In the genomic region with DNA sequence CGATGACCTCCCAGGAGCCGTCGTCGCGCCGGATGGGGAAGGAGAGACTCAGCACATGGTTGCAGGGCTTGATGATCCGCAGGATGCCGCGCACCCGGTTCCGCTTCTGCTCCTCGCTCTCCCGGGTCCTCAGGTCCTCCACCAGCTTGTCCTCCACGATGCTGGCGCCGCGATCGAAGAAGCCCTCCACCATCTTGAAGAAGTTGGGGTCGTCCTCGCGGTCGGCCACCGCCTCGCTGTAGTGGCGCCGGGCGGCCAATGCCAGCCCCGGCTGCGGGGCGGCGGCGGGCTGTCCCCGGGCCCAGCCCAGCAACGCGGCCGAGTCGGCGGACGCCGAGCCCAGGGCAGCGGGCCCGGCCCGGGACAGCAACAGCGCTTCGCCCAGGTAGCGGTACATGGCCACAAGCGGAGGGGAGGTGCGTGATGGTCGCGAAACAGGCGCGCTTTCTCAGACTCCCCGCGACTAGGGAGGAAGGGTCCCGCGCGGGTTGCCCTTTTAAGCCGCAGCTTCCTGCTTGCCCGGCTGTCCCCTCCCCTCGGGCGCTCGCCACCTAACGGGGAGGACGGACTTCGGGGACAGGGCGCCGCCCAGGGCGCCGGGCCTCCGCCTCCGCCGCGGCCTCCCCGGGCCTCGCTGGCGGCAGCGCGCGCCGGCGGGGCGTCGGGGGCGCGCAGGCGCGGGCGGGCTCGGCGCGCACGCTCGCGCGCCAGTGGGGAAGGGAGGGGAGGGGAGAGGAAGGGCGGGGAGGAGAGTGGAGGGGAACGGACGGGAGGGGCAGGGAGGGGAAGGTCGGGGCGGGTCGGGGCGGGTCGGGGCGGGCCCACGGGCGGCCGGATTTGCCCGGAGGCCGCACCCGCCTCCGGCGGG, we compare ENCODE assay signal across 1 cellular context.
TF ChIP-seq lines count a peak whose summit lies in the region.

A gene (minus strand): TSS at position 471 of the 868 bp plus-strand sequence. CDS start 74 bp downstream, at position 397.
A gene with protein sequence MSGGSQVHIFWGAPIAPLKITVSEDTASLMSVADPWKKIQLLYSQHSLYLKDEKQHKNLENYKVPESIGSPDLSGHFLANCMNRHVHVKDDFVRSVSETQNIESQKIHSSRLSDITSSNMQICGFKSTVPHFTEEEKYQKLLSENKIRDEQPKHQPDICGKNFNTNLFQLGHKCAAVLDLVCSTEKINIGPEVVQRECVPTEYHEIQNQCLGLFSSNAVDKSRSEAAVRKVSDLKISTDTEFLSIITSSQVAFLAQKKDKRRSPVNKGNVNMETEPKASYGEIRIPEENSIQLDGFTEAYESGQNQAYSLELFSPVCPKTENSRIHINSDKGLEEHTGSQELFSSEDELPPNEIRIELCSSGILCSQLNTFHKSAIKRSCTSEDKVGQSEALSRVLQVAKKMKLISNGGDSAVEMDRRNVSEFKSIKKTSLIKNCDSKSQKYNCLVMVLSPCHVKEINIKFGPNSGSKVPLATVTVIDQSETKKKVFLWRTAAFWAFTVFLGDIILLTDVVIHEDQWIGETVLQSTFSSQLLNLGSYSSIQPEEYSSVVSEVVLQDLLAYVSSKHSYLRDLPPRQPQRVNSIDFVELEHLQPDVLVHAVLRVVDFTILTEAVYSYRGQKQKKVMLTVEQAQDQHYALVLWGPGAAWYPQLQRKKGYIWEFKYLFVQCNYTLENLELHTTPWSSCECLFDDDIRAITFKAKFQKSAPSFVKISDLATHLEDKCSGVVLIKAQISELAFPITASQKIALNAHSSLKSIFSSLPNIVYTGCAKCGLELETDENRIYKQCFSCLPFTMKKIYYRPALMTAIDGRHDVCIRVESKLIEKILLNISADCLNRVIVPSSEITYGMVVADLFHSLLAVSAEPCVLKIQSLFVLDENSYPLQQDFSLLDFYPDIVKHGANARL (plus strand): TSS at position 834 of the 868 bp plus-strand sequence. CDS start 56,149 bp downstream, outside the sequence.

TF ChIP-seq in WTC11, 78 proteins besides CTCF, POLR2A, EP300 and RAD21 (continued from another document and continues in another):
- TF ChIP-seq, protein P1, sequence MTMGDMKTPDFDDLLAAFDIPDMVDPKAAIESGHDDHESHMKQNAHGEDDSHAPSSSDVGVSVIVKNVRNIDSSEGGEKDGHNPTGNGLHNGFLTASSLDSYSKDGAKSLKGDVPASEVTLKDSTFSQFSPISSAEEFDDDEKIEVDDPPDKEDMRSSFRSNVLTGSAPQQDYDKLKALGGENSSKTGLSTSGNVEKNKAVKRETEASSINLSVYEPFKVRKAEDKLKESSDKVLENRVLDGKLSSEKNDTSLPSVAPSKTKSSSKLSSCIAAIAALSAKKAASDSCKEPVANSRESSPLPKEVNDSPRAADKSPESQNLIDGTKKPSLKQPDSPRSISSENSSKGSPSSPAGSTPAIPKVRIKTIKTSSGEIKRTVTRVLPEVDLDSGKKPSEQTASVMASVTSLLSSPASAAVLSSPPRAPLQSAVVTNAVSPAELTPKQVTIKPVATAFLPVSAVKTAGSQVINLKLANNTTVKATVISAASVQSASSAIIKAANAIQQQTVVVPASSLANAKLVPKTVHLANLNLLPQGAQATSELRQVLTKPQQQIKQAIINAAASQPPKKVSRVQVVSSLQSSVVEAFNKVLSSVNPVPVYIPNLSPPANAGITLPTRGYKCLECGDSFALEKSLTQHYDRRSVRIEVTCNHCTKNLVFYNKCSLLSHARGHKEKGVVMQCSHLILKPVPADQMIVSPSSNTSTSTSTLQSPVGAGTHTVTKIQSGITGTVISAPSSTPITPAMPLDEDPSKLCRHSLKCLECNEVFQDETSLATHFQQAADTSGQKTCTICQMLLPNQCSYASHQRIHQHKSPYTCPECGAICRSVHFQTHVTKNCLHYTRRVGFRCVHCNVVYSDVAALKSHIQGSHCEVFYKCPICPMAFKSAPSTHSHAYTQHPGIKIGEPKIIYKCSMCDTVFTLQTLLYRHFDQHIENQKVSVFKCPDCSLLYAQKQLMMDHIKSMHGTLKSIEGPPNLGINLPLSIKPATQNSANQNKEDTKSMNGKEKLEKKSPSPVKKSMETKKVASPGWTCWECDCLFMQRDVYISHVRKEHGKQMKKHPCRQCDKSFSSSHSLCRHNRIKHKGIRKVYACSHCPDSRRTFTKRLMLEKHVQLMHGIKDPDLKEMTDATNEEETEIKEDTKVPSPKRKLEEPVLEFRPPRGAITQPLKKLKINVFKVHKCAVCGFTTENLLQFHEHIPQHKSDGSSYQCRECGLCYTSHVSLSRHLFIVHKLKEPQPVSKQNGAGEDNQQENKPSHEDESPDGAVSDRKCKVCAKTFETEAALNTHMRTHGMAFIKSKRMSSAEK (CRISPR knock-in tag; IDR thresholded peaks at IDR 0.05; ENCODE audit: borderline replicate concordance) = no peak
- TF ChIP-seq SMAD3 (CRISPR knock-in tag; IDR thresholded peaks at IDR 0.05; ENCODE audit: borderline replicate concordance) = no peak
- no peak for TF ChIP-seq ZNF232 (CRISPR knock-in tag; IDR thresholded peaks at IDR 0.05)
- no peak for TF ChIP-seq JAZF1 (CRISPR knock-in tag; IDR thresholded peaks at IDR 0.05)
- TF ChIP-seq, protein P2, sequence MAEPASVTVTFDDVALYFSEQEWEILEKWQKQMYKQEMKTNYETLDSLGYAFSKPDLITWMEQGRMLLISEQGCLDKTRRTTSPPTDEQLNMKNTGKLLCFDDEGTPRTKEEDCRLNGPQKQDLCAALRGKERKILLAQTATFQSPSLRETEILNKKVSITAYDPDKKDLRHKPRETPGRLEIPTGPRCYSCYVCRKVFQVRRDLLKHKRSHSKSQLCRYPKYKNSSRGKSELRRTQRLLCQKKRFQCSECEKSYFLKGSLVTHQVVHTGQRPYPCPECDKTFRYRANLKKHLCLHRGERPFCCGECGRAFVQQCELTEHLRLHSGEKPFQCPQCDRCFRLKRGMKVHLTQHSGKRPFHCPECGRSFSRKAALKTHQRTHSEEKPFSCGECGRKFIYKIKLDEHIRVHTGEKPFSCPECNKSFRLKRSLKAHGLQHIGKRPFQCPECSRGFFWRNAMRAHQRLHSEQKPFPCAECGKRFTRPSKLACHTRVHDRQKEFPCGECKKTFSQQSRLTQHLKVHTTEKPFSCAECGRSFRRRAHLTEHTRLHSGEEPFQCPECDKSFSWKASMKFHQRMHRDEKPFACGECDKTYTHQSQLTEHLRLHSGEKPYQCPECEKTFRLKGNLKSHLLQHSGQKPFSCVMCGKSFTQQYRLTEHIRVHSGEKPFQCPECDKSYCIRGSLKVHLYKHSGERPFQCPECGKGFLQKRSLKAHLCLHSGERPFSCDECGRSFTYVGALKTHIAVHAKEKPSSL (CRISPR knock-in tag; conservative IDR thresholded peaks at IDR 0.05) = no peak
- TF ChIP-seq MXD4 (CRISPR knock-in tag; IDR thresholded peaks at IDR 0.05; ENCODE audit: borderline replicate concordance) = no peak
- TF ChIP-seq, protein P3, sequence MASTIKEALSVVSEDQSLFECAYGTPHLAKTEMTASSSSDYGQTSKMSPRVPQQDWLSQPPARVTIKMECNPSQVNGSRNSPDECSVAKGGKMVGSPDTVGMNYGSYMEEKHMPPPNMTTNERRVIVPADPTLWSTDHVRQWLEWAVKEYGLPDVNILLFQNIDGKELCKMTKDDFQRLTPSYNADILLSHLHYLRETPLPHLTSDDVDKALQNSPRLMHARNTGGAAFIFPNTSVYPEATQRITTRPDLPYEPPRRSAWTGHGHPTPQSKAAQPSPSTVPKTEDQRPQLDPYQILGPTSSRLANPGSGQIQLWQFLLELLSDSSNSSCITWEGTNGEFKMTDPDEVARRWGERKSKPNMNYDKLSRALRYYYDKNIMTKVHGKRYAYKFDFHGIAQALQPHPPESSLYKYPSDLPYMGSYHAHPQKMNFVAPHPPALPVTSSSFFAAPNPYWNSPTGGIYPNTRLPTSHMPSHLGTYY (CRISPR knock-in tag; IDR thresholded peaks at IDR 0.05) = no peak
- no peak for TF ChIP-seq ETV6 (CRISPR knock-in tag; IDR thresholded peaks at IDR 0.05)
- TF ChIP-seq FOXJ3 (CRISPR knock-in tag; IDR thresholded peaks at IDR 0.05; ENCODE audit: borderline replicate concordance) = no peak
- TF ChIP-seq EMX1 (CRISPR knock-in tag; IDR thresholded peaks at IDR 0.05) = no peak
- TF ChIP-seq GRHL2 (CRISPR knock-in tag; IDR thresholded peaks at IDR 0.05; ENCODE audit: insufficient replicate concordance, severe bottlenecking) = no peak
- no peak for TF ChIP-seq CREB1 (CRISPR knock-in tag; IDR thresholded peaks at IDR 0.05)
- no peak for TF ChIP-seq PRRX2 (CRISPR knock-in tag; IDR thresholded peaks at IDR 0.05)
- TF ChIP-seq, protein P4, sequence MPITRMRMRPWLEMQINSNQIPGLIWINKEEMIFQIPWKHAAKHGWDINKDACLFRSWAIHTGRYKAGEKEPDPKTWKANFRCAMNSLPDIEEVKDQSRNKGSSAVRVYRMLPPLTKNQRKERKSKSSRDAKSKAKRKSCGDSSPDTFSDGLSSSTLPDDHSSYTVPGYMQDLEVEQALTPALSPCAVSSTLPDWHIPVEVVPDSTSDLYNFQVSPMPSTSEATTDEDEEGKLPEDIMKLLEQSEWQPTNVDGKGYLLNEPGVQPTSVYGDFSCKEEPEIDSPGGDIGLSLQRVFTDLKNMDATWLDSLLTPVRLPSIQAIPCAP (CRISPR knock-in tag; IDR thresholded peaks at IDR 0.05) = no peak
- TF ChIP-seq, protein P5, sequence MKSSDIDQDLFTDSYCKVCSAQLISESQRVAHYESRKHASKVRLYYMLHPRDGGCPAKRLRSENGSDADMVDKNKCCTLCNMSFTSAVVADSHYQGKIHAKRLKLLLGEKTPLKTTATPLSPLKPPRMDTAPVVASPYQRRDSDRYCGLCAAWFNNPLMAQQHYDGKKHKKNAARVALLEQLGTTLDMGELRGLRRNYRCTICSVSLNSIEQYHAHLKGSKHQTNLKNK (CRISPR knock-in tag; IDR thresholded peaks at IDR 0.05) = no peak
- TF ChIP-seq, protein P6, sequence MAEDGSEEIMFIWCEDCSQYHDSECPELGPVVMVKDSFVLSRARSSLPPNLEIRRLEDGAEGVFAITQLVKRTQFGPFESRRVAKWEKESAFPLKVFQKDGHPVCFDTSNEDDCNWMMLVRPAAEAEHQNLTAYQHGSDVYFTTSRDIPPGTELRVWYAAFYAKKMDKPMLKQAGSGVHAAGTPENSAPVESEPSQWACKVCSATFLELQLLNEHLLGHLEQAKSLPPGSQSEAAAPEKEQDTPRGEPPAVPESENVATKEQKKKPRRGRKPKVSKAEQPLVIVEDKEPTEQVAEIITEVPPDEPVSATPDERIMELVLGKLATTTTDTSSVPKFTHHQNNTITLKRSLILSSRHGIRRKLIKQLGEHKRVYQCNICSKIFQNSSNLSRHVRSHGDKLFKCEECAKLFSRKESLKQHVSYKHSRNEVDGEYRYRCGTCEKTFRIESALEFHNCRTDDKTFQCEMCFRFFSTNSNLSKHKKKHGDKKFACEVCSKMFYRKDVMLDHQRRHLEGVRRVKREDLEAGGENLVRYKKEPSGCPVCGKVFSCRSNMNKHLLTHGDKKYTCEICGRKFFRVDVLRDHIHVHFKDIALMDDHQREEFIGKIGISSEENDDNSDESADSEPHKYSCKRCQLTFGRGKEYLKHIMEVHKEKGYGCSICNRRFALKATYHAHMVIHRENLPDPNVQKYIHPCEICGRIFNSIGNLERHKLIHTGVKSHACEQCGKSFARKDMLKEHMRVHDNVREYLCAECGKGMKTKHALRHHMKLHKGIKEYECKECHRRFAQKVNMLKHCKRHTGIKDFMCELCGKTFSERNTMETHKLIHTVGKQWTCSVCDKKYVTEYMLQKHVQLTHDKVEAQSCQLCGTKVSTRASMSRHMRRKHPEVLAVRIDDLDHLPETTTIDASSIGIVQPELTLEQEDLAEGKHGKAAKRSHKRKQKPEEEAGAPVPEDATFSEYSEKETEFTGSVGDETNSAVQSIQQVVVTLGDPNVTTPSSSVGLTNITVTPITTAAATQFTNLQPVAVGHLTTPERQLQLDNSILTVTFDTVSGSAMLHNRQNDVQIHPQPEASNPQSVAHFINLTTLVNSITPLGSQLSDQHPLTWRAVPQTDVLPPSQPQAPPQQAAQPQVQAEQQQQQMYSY (CRISPR knock-in tag; IDR thresholded peaks at IDR 0.05) = no peak
- TF ChIP-seq, protein P7, sequence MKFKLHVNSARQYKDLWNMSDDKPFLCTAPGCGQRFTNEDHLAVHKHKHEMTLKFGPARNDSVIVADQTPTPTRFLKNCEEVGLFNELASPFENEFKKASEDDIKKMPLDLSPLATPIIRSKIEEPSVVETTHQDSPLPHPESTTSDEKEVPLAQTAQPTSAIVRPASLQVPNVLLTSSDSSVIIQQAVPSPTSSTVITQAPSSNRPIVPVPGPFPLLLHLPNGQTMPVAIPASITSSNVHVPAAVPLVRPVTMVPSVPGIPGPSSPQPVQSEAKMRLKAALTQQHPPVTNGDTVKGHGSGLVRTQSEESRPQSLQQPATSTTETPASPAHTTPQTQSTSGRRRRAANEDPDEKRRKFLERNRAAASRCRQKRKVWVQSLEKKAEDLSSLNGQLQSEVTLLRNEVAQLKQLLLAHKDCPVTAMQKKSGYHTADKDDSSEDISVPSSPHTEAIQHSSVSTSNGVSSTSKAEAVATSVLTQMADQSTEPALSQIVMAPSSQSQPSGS (CRISPR knock-in tag; IDR thresholded peaks at IDR 0.05; ENCODE audit: borderline replicate concordance, low read depth) = no peak
- peak; percentile 88; the same call in 1 of the 2 replicates for TF ChIP-seq ZNF138 (CRISPR knock-in tag; conservative IDR thresholded peaks at IDR 0.05)
- TF ChIP-seq TCF7 (CRISPR knock-in tag; IDR thresholded peaks at IDR 0.05; ENCODE audit: low read depth) = no peak
- no peak; the same call in 1 of the 2 replicates for TF ChIP-seq ATF1 (CRISPR knock-in tag; IDR thresholded peaks at IDR 0.05)
- TF ChIP-seq, protein P8, sequence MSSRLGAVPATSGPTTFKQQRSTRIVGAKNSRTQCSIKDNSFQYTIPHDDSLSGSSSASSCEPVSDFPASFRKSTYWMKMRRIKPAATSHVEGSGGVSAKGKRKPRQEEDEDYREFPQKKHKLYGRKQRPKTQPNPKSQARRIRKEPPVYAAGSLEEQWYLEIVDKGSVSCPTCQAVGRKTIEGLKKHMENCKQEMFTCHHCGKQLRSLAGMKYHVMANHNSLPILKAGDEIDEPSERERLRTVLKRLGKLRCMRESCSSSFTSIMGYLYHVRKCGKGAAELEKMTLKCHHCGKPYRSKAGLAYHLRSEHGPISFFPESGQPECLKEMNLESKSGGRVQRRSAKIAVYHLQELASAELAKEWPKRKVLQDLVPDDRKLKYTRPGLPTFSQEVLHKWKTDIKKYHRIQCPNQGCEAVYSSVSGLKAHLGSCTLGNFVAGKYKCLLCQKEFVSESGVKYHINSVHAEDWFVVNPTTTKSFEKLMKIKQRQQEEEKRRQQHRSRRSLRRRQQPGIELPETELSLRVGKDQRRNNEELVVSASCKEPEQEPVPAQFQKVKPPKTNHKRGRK (CRISPR knock-in tag; IDR thresholded peaks at IDR 0.05; ENCODE audit: borderline replicate concordance) = no peak
- no peak for TF ChIP-seq ESRRA (CRISPR knock-in tag; IDR thresholded peaks at IDR 0.05; ENCODE audit: borderline replicate concordance)
- TF ChIP-seq NFE2L1 (CRISPR knock-in tag; IDR thresholded peaks at IDR 0.05) = peak; percentile 45; the same call in 1 of the 2 replicates
- TF ChIP-seq, protein P9, sequence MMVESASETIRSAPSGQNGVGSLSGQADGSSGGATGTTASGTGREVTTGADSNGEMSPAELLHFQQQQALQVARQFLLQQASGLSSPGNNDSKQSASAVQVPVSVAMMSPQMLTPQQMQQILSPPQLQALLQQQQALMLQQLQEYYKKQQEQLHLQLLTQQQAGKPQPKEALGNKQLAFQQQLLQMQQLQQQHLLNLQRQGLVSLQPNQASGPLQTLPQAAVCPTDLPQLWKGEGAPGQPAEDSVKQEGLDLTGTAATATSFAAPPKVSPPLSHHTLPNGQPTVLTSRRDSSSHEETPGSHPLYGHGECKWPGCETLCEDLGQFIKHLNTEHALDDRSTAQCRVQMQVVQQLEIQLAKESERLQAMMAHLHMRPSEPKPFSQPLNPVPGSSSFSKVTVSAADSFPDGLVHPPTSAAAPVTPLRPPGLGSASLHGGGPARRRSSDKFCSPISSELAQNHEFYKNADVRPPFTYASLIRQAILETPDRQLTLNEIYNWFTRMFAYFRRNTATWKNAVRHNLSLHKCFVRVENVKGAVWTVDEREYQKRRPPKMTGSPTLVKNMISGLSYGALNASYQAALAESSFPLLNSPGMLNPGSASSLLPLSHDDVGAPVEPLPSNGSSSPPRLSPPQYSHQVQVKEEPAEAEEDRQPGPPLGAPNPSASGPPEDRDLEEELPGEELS (CRISPR knock-in tag; IDR thresholded peaks at IDR 0.05) = peak; percentile 74; the same call in 1 of the 2 replicates
- TF ChIP-seq ZNF219 (CRISPR knock-in tag; IDR thresholded peaks at IDR 0.05; ENCODE audit: borderline replicate concordance) = no peak
